In genomic region chr6:134295953-134296553, GRCh38 we compare ENCODE assay signal across 8 cellular contexts. TPM values are rescaled to one million over a fixed set of nuclear protein-coding genes. Genes with fewer than 3 reads are reported as not detected.
A peak's percentile ranks its signal among the peaks of the same experiment; 100 is the strongest.
DNase-seq lines count a peak whose midpoint lies in the region; ATAC-seq and TF ChIP-seq lines count a peak whose summit lies in the region.

No MANE protein-coding gene starts in this region.

- H3K27me3 Mint-ChIP-seq in Caco-2 (ENCODE audit: insufficient read depth, unreplicated experiment) = no peaks in the 10 kb centered on the region

- H3K4me3 ChIP-seq in Caco-2 (ENCODE audit: low read depth, low read length) (no peak overlapping the region), OCI-LY7 (ENCODE audit: low read depth, low read length, poor library complexity, severe bottlenecking) (no peak overlapping the region)

- intact Hi-C loops in Caco-2 (cut with micrococcal nuclease; ENCODE audit: unreplicated experiment) (no loop called here), OCI-LY7 (cut with micrococcal nuclease; ENCODE audit: unreplicated experiment) (no loop called here)

- H3K27ac ChIP-seq in OCI-LY7 (ENCODE audit: low read depth, low read length, poor library complexity, severe bottlenecking) = no peak overlapping the region

- no peaks in the 10 kb centered on the region for H3K36me3 ChIP-seq in Caco-2 (ENCODE audit: control insufficient read depth, insufficient read depth, low read length)
- no peaks in the 10 kb centered on the region for H3K36me3 ChIP-seq in OCI-LY7 (ENCODE audit: insufficient read depth, low read length)

- H3K4me1 ChIP-seq in Caco-2 (peaks cover 8% of the 10 kb centered on the region), OCI-LY7 (ENCODE audit: insufficient read depth, low read length, poor library complexity, severe bottlenecking) (no peaks in the 10 kb centered on the region)

- H3K79me2 ChIP-seq in OCI-LY7 (ENCODE audit: insufficient read depth, low read depth, low read length) = no peaks in the 10 kb centered on the region

- no peak overlapping the region for H3K4me3 Mint-ChIP-seq in Caco-2 (ENCODE audit: unreplicated experiment)

- H4K20me1 ChIP-seq in OCI-LY7 (ENCODE audit: insufficient read depth, low read length) = no peaks in the 10 kb centered on the region

- H3K27ac Mint-ChIP-seq in Caco-2 (ENCODE audit: unreplicated experiment) = peak overlapping the region; percentile 59

- POLR2A ChIA-PET in Caco-2 (lab: Charles Lee) = no interaction called here
- POLR2A ChIA-PET in OCI-LY7 (lab: Charles Lee) = interaction anchor here (0.6 to 0.7 kb wide), 8 partner anchors 11 to 83 kb away, joined by 3 to 10 read pairs (median 3); partner anchors contain the start of gene SGK1

- no peak overlapping the region for H3K4me2 ChIP-seq in OCI-LY7 (ENCODE audit: low read length)

- peaks cover 10% of the 10 kb centered on the region for H3K9me3 Mint-ChIP-seq in Caco-2 (ENCODE audit: unreplicated experiment)

- DNase-seq in Caco-2 (peak; percentile 37 to 59), OCI-LY7 (ENCODE audit: low spot score) (peak; percentile 10), epidermal melanocyte (ENCODE audit: insufficient read length, low spot score) (peak; percentile 75), myocyte (ENCODE audit: low read depth) (peak; percentile 95), NCI-H1048 (lab: John Stamatoyannopoulos, UW) (no peak)
- no peak for DNase-seq in stimulated activated CD4-positive, alpha-beta T cell treated with anti-CD3 and anti-CD28 coated beads, Interleukin-2, amount 100 ng/mL, for 24 hours

- H3K9me3 ChIP-seq in Caco-2 (no peaks in the 10 kb centered on the region), OCI-LY7 (ENCODE audit: low read length) (no peaks in the 10 kb centered on the region)

- CTCF ChIA-PET in Caco-2 (lab: Charles Lee) (no interaction called here), OCI-LY7 (lab: Charles Lee; ENCODE audit: unreplicated experiment) (no interaction called here)

- TF ChIP-seq CTCF in Caco-2 (IDR thresholded peaks at IDR 0.05; ENCODE audit: insufficient read depth in 1 of 2, low read depth in 1 of 2, low read length in 1 of 2, severe bottlenecking in 1 of 2, unreplicated experiment in 1 of 2) (no peak), OCI-LY7 (conservative IDR thresholded peaks at IDR 0.05; ENCODE audit: low read length) (no peak)

- H3K4me1 Mint-ChIP-seq in Caco-2 (ENCODE audit: low read depth, unreplicated experiment) = peaks cover 23% of the 10 kb centered on the region

- BruUV-seq in Caco-2 (replicated peaks; lab: Mats Ljungman, UMichigan) = no TSS peak
- no TSS peak for BruUV-seq in OCI-LY7 (replicated peaks; lab: Mats Ljungman, UMichigan)

- ATAC-seq in HG02610 (IDR thresholded peaks at IDR 0.05; ENCODE audit: unreplicated experiment) = peak; percentile 57
- no peak for ATAC-seq in GM19324 (IDR thresholded peaks at IDR 0.05; ENCODE audit: low FRiP score, unreplicated experiment)

- H3K9me2 ChIP-seq in OCI-LY7 (ENCODE audit: insufficient read depth, low read length) = no peaks in the 10 kb centered on the region

- H2AFZ ChIP-seq in OCI-LY7 (ENCODE audit: low read length) = peak overlapping the region; percentile 15; the same call in 1 of the 2 replicates

- H3K36me3 Mint-ChIP-seq in Caco-2 (ENCODE audit: insufficient read depth, unreplicated experiment) = no peaks in the 10 kb centered on the region

- H3K27me3 ChIP-seq in Caco-2 (replicated peaks; ENCODE audit: control insufficient read depth, insufficient read depth, low read length) = no peaks in the 10 kb centered on the region

RNA-seq across cellular contexts. Expression of gene SGK1, which starts 21.9 kb away (rescaled TPM):
- total RNA-seq in Caco-2 (2022) (42.6 and 45.9 TPM in 2 replicates), OCI-LY7 (2022) (5.2 and 7.4 TPM in 2 replicates), myocyte (16.7 and 28.0 TPM in 2 replicates)
- 26.6 and 27.6 TPM in 2 replicates for total RNA-seq in OCI-LY7 (2014; rRNA removed; shearing (Covaris generic))
- polyA plus RNA-seq in myocyte (2012) = 30.9 TPM

Comparison
In these comparisons a context has a peak if more than half of its experiments do, and no peak if none do; other contexts are left out.
1. DNase-seq: peak in Caco-2 (2 of 2), OCI-LY7 (single experiment), epidermal melanocyte (single experiment) and myocyte (single experiment); none in NCI-H1048 (single experiment) and stimulated activated CD4-positive, alpha-beta T cell treated with anti-CD3 and anti-CD28 coated beads, Interleukin-2, amount 100 ng/mL, for 24 hours (0 of 2).